9 cellular contexts compared by ENCODE assay signal in the genomic region with DNA sequence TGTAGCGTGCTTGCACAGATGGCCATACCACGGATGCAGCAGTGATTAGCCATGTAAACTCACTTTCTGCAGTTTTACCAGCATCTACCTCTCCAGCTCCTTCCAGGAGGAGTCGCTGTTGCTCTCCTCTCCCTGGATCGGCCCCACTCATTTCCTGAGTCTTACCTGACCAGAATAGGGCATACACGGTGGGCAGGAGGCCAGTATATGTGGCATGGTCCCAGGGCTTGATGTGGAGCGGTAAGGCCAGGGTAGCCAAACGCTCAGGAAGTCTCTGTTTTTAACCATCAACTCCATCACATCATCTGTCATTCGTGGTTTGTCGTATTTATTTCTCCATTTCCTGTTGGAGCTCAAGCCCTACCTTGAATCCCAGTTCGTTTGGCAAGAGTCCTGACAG.
DNase-seq lines count a peak whose midpoint lies in the region; ATAC-seq and TF ChIP-seq lines count a peak whose summit lies in the region.
"Had no signal": no experiment of that assay in that cellular context is flagged by ENCODE, and none has a peak within 500 bp of the region (broad histone marks: within the 10 kb centered on the region; RNA-seq: fewer than 3 reads in every experiment).

No MANE protein-coding gene starts in this region.

- H3K9me3 Mint-ChIP-seq in neural crest cell = no peaks in the 10 kb centered on the region
- H3K9me3 Mint-ChIP-seq: dendritic cell treated with granulocyte-macrophage colony-stimulating factor and Interleukin-4, amounts not matched to agents 40 ng/mL and 50 ng/mL, for 4 days had no signal

- H3K27ac ChIP-seq in left ventricle myocardium inferior (replicated peaks) = no peak overlapping the region

- intact Hi-C loops in left ventricle myocardium inferior (cut with micrococcal nuclease) = loop anchor here (10.0 kb wide), 1 partner anchor 1206 kb away; no protein-coding TSS in a partner anchor
- intact Hi-C loops in left ventricle myocardium superior (cut with micrococcal nuclease) = no loop called here
- intact Hi-C loops in posterior cingulate gyrus (cut with DNase I) = loop anchor here (5.0 kb wide), 1 partner anchor 1209 kb away; no protein-coding TSS in a partner anchor

- H3K27me3 ChIP-seq in left ventricle myocardium inferior (ENCODE audit: low read depth) = no peaks in the 10 kb centered on the region

- H3K4me3 Mint-ChIP-seq in neural crest cell = no peak overlapping the region
- H3K4me3 Mint-ChIP-seq: dendritic cell treated with granulocyte-macrophage colony-stimulating factor and Interleukin-4, amounts not matched to agents 40 ng/mL and 50 ng/mL, for 4 days had no signal

- TF ChIP-seq CTCF in left ventricle myocardium inferior (IDR thresholded peaks at IDR 0.05; ENCODE audit: borderline replicate concordance) = peak; percentile 55
- TF ChIP-seq CTCF in cardiac fibroblast (IDR thresholded peaks at IDR 0.05; ENCODE audit: low read depth, low read length) = peak; percentile 76
- peak; percentile 62 for TF ChIP-seq CTCF in neural crest cell (conservative IDR thresholded peaks at IDR 0.05)

- H3K27ac Mint-ChIP-seq in neural crest cell (ENCODE audit: unreplicated experiment) = no peak overlapping the region
- H3K27ac Mint-ChIP-seq: dendritic cell treated with granulocyte-macrophage colony-stimulating factor and Interleukin-4, amounts not matched to agents 40 ng/mL and 50 ng/mL, for 4 days had no signal

- no peaks in the 10 kb centered on the region for H3K9me3 ChIP-seq in left ventricle myocardium inferior (replicated peaks)

- H3K36me3 ChIP-seq in left ventricle myocardium inferior = no peaks in the 10 kb centered on the region

- H3K4me1 Mint-ChIP-seq in neural crest cell = no peaks in the 10 kb centered on the region

- no peaks in the 10 kb centered on the region for H3K36me3 Mint-ChIP-seq in neural crest cell (ENCODE audit: low read depth)

- H3K4me3 ChIP-seq in left ventricle myocardium inferior = no peak overlapping the region
- no peak overlapping the region for H3K4me3 ChIP-seq in cardiac fibroblast (replicated peaks in 1 of 2; ENCODE audit: low read depth in 2 of 2, low read length in 2 of 2)

- peaks cover 17% of the 10 kb centered on the region for H3K4me1 ChIP-seq in left ventricle myocardium inferior

- H3K27me3 Mint-ChIP-seq in neural crest cell (ENCODE audit: low read depth) = no peaks in the 10 kb centered on the region
- H3K27me3 Mint-ChIP-seq: dendritic cell treated with granulocyte-macrophage colony-stimulating factor and Interleukin-4, amounts not matched to agents 40 ng/mL and 50 ng/mL, for 4 days had no signal

- ATAC-seq in left ventricle myocardium superior (no peak), HG02870 (IDR thresholded peaks at IDR 0.05; ENCODE audit: unreplicated experiment) (no peak)

- no peak for DNase-seq in left ventricle myocardium inferior
- no peak for DNase-seq in left ventricle myocardium superior
- peak; percentile 15 for DNase-seq in NCI-H446 treated with DMSO at 0.1 percent for 48 hours (lab: John Stamatoyannopoulos, UW)
- DNase-seq in cardiac fibroblast (ENCODE audit: low read depth in 2 of 2) = peak; percentile 54 to 62
- peak; percentile 28 for DNase-seq in neural crest cell (ENCODE audit: low read depth, low spot score)
- no peak for DNase-seq in posterior cingulate gyrus
- DNase-seq in activated CD8-positive, alpha-beta memory T cell treated with anti-CD3 and anti-CD28 coated beads, Interleukin-2, amount 50 U/mL, for 48 hours = no peak

Comparison
In these comparisons a context has a peak if more than half of its experiments do, and no peak if none do; other contexts are left out.
1. DNase-seq: peak in NCI-H446 treated with DMSO at 0.1 percent for 48 hours (single experiment), cardiac fibroblast (2 of 2) and neural crest cell (single experiment); none in left ventricle myocardium inferior (single experiment), left ventricle myocardium superior (single experiment), posterior cingulate gyrus (0 of 10) and activated CD8-positive, alpha-beta memory T cell treated with anti-CD3 and anti-CD28 coated beads, Interleukin-2, amount 50 U/mL, for 48 hours (single experiment).
2. Peak in every context shown above with its lines, with median percentiles within 50 percentile points of each other: CTCF ChIP-seq.